ENCODE assay signal across 10 cellular contexts in the genomic region with DNA sequence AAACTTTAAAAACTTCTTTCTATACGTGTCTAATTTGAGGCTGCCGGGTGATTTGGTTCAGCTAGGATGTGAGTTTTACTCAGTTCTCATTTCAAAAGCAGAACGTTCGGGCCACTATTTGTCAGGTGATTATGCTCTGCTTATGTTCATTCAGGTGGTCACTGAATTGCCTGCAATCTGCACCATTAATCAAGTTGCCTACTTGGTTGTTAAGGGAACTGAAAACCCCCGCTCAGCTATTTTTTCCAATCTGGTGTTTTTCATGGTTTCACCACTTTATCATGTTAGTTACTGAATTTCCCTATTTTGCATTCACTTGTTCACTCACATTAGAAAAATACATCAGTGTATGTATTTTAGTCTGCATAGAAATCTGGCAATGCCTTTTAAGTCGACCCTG.
DNase-seq lines count a peak whose midpoint lies in the region; ATAC-seq and TF ChIP-seq lines count a peak whose summit lies in the region.
"Had no signal": no experiment of that assay in that cellular context is flagged by ENCODE, and none has a peak within 500 bp of the region (broad histone marks: within the 10 kb centered on the region; RNA-seq: fewer than 3 reads in every experiment).

No MANE protein-coding gene starts in this region.

- peak overlapping the region; percentile 14 for H3K4me2 ChIP-seq in DOHH2 (ENCODE audit: low read length)
- no peak overlapping the region for H3K4me2 ChIP-seq in SK-N-SH
- H3K4me2 ChIP-seq in smooth muscle cell: no peak overlapping the region

- DNase-seq in SK-N-SH (no peak), smooth muscle cell (lab: John Stamatoyannopoulos, UW; ENCODE audit: unreplicated experiment) (no peak), GM19238 (ENCODE audit: insufficient read length, low spot score) (no peak), chondrocyte (ENCODE audit: low spot score) (no peak)
- DNase-seq: midbrain had no signal

- no peak overlapping the region for H3K9ac ChIP-seq in SK-N-SH
- no peak overlapping the region for H3K9ac ChIP-seq in smooth muscle cell (ENCODE audit: low read depth)

- 0 out of 2 replicates have a peak, but pooled peaks cover 2% of the 10 kb centered on the region for H3K9me3 ChIP-seq in DOHH2 (ENCODE audit: control insufficient read depth, insufficient read depth, low read length)
- H3K9me3 ChIP-seq in SK-N-SH: no peaks in the 10 kb centered on the region
- no peaks in the 10 kb centered on the region for H3K9me3 ChIP-seq in smooth muscle cell (replicated peaks; ENCODE audit: low read depth)

- H4K20me1 ChIP-seq in DOHH2 (ENCODE audit: control insufficient read depth, insufficient read depth, low read depth, low read length) (no peaks in the 10 kb centered on the region), SK-N-SH (ENCODE audit: insufficient read depth) (no peaks in the 10 kb centered on the region), smooth muscle cell (ENCODE audit: low read depth) (no peaks in the 10 kb centered on the region)

- H2AFZ ChIP-seq in SK-N-SH (ENCODE audit: low read depth): no peak overlapping the region
- no peak overlapping the region for H2AFZ ChIP-seq in smooth muscle cell (ENCODE audit: low read depth)

- TF ChIP-seq RAD21 in SK-N-SH (IDR thresholded peaks at IDR 0.05; ENCODE audit: low read length): no peak

- POLR2A ChIA-PET in SK-N-SH (lab: Yijun Ruan, JAX): no interaction called here

- H3K27me3 ChIP-seq in DOHH2 (ENCODE audit: control insufficient read depth, low read length): no peaks in the 10 kb centered on the region
- no peaks in the 10 kb centered on the region for H3K27me3 ChIP-seq in SK-N-SH (ENCODE audit: insufficient read depth)
- H3K27me3 ChIP-seq in smooth muscle cell (ENCODE audit: low read depth): no peaks in the 10 kb centered on the region
- H3K27me3 ChIP-seq: cardiac muscle cell had no signal

- H3K4me3 Mint-ChIP-seq in chondrocyte (ENCODE audit: unreplicated experiment): no peak overlapping the region

- no peak overlapping the region for H3K27ac Mint-ChIP-seq in chondrocyte (ENCODE audit: unreplicated experiment)

- H3K27me3 Mint-ChIP-seq in chondrocyte (ENCODE audit: low read depth): no peaks in the 10 kb centered on the region

- H3K27ac ChIP-seq in DOHH2 (ENCODE audit: low read depth, low read length) (no peak overlapping the region), SK-N-SH (ENCODE audit: low read depth in 2 of 2, low read length in 1 of 2) (no peak overlapping the region), smooth muscle cell (ENCODE audit: low read depth) (no peak overlapping the region)
- H3K27ac ChIP-seq: cardiac muscle cell had no signal

- H3K4me1 Mint-ChIP-seq in chondrocyte (ENCODE audit: low read depth): no peaks in the 10 kb centered on the region

- H3K4me3 ChIP-seq in DOHH2 (ENCODE audit: low read length) (no peak overlapping the region), SK-N-SH (ENCODE audit: low read depth in 2 of 2, low read length in 1 of 2) (no peak overlapping the region), smooth muscle cell (no peak overlapping the region)
- H3K4me3 ChIP-seq: cardiac muscle cell had no signal

- H3K79me2 ChIP-seq in DOHH2 (ENCODE audit: control insufficient read depth, low read length) (no peaks in the 10 kb centered on the region), SK-N-SH (ENCODE audit: insufficient read depth) (no peaks in the 10 kb centered on the region), smooth muscle cell (ENCODE audit: low read depth) (no peaks in the 10 kb centered on the region)

- H3K36me3 ChIP-seq in DOHH2 (ENCODE audit: control insufficient read depth, low read length) (no peaks in the 10 kb centered on the region), SK-N-SH (replicated peaks in 1 of 2; ENCODE audit: control insufficient read depth in 1 of 2, insufficient read depth in 2 of 2, low read length in 1 of 2) (no peaks in the 10 kb centered on the region), smooth muscle cell (ENCODE audit: low read depth) (no peaks in the 10 kb centered on the region)
- H3K36me3 ChIP-seq: cardiac muscle cell had no signal

- ATAC-seq in GM19351 (IDR thresholded peaks at IDR 0.05; ENCODE audit: unreplicated experiment) (peak; percentile 99), HG02852 (IDR thresholded peaks at IDR 0.05; ENCODE audit: unreplicated experiment) (peak; percentile 100), HG03571 (IDR thresholded peaks at IDR 0.05; ENCODE audit: unreplicated experiment) (peak; percentile 92)

- H3F3A ChIP-seq in DOHH2 (ENCODE audit: control insufficient read depth, insufficient read depth): no peaks in the 10 kb centered on the region
- no peaks in the 10 kb centered on the region for H3F3A ChIP-seq in SK-N-SH (replicated peaks; ENCODE audit: insufficient read depth)
- H3F3A ChIP-seq in smooth muscle cell (ENCODE audit: low read depth): no peaks in the 10 kb centered on the region

- no peak for TF ChIP-seq EP300 in SK-N-SH (IDR thresholded peaks at IDR 0.05; ENCODE audit: borderline replicate concordance in 1 of 2, low read depth in 1 of 2, low read length in 1 of 2)

- H3K9me2 ChIP-seq in DOHH2 (replicated peaks; ENCODE audit: control insufficient read depth, low read length) (no peaks in the 10 kb centered on the region), SK-N-SH (no peaks in the 10 kb centered on the region; the same call in 1 of the 2 replicates)

- WGBS in SK-N-SH (ENCODE audit: low lambda C conversion rate): 82% methylated on average over 6 of the region's 6 CpGs
- 93% methylated on average over 6 of the region's 6 CpGs for WGBS in smooth muscle cell (ENCODE audit: low lambda C conversion rate)

- CTCF ChIA-PET in SK-N-SH (lab: Yijun Ruan, JAX): interaction anchor here (1.0 to 1.5 kb wide), 4 partner anchors 10 to 33 kb away, joined by 3 to 4 read pairs (median 3); no protein-coding TSS in a partner anchor

- no peaks in the 10 kb centered on the region for H3K36me3 Mint-ChIP-seq in chondrocyte (ENCODE audit: low read depth)

- no peaks in the 10 kb centered on the region for H3K9me3 Mint-ChIP-seq in chondrocyte (ENCODE audit: low read depth)

- peaks cover 16% of the 10 kb centered on the region for H3K4me1 ChIP-seq in DOHH2 (ENCODE audit: control insufficient read depth, low read length)
- H3K4me1 ChIP-seq in SK-N-SH (ENCODE audit: control insufficient read depth in 1 of 2, insufficient read depth in 2 of 2, low read depth in 1 of 2, low read length in 1 of 2): peaks cover 0 to 6% of the 10 kb centered on the region in 2 experiments; a peak in 2 of 4 replicates
- H3K4me1 ChIP-seq in smooth muscle cell (ENCODE audit: low read depth): no peaks in the 10 kb centered on the region

- no peak for TF ChIP-seq CTCF in DOHH2 (IDR thresholded peaks at IDR 0.05; ENCODE audit: low read depth, low read length, poor library complexity, severe bottlenecking)
- no peak for TF ChIP-seq CTCF in SK-N-SH (IDR thresholded peaks at IDR 0.05)
- TF ChIP-seq CTCF in smooth muscle cell (IDR thresholded peaks at IDR 0.05; ENCODE audit: borderline replicate concordance, insufficient read depth, poor library complexity, severe bottlenecking): no peak
- no peak for TF ChIP-seq CTCF in chondrocyte (IDR thresholded peaks at IDR 0.05)

TF ChIP-seq in SK-N-SH, 30 proteins besides CTCF, POLR2A, EP300 and RAD21:
- TF ChIP-seq, protein P1, sequence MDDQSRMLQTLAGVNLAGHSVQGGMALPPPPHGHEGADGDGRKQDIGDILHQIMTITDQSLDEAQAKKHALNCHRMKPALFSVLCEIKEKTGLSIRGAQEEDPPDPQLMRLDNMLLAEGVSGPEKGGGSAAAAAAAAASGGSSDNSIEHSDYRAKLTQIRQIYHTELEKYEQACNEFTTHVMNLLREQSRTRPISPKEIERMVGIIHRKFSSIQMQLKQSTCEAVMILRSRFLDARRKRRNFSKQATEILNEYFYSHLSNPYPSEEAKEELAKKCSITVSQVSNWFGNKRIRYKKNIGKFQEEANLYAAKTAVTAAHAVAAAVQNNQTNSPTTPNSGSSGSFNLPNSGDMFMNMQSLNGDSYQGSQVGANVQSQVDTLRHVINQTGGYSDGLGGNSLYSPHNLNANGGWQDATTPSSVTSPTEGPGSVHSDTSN (IDR thresholded peaks at IDR 0.05): no peak
- TF ChIP-seq, protein P2, sequence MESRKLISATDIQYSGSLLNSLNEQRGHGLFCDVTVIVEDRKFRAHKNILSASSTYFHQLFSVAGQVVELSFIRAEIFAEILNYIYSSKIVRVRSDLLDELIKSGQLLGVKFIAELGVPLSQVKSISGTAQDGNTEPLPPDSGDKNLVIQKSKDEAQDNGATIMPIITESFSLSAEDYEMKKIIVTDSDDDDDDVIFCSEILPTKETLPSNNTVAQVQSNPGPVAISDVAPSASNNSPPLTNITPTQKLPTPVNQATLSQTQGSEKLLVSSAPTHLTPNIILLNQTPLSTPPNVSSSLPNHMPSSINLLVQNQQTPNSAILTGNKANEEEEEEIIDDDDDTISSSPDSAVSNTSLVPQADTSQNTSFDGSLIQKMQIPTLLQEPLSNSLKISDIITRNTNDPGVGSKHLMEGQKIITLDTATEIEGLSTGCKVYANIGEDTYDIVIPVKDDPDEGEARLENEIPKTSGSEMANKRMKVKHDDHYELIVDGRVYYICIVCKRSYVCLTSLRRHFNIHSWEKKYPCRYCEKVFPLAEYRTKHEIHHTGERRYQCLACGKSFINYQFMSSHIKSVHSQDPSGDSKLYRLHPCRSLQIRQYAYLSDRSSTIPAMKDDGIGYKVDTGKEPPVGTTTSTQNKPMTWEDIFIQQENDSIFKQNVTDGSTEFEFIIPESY (IDR thresholded peaks at IDR 0.05; ENCODE audit: borderline replicate concordance, low read depth): no peak
- TF ChIP-seq YY1 (IDR thresholded peaks at IDR 0.05; ENCODE audit: low read depth): no peak
- no peak for TF ChIP-seq NFIC (IDR thresholded peaks at IDR 0.05; ENCODE audit: borderline replicate concordance)
- TF ChIP-seq MEF2A (IDR thresholded peaks at IDR 0.05; ENCODE audit: borderline replicate concordance, low read depth): no peak
- no peak for TF ChIP-seq POLR2AphosphoS5 (IDR thresholded peaks at IDR 0.05; ENCODE audit: low read depth, low read length)
- TF ChIP-seq, protein P3, sequence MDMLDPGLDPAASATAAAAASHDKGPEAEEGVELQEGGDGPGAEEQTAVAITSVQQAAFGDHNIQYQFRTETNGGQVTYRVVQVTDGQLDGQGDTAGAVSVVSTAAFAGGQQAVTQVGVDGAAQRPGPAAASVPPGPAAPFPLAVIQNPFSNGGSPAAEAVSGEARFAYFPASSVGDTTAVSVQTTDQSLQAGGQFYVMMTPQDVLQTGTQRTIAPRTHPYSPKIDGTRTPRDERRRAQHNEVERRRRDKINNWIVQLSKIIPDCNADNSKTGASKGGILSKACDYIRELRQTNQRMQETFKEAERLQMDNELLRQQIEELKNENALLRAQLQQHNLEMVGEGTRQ (IDR thresholded peaks at IDR 0.05; ENCODE audit: borderline replicate concordance, low read depth, low read length): no peak
